1 cellular context compared by ENCODE assay signal in the genomic region with DNA sequence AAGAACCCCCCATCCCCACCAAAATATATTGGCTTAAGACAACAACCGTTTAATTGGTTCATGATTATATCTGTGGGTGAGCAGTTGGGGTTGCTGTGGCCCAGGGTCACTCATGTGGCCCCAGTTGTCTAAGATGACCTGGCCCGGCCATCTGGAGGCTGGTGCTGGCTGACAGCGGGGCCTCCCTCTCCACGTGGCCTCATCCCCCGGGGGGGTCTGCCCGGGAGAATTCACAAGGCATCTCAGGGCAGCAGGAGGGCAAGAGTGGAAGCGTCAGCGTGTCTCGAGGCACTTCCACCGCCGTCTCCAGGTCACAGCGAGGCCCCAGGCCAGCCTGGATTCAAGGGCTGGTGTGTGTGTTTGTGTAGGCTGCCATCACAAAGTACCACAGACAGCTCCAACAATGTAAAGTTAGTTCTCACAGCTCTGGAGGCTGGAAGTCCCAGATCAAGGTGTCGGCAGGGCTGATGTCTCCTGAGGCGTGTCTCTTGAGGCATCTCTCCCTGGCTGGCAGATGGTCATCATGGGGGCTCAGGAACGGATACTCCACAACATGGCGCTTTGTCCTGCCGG.
TF ChIP-seq lines count a peak whose summit lies in the region.

No MANE protein-coding gene starts in this region.

TF ChIP-seq in GM23338, 12 proteins besides CTCF, POLR2A, EP300 and RAD21 (continued from another document):
- TF ChIP-seq, protein P1, sequence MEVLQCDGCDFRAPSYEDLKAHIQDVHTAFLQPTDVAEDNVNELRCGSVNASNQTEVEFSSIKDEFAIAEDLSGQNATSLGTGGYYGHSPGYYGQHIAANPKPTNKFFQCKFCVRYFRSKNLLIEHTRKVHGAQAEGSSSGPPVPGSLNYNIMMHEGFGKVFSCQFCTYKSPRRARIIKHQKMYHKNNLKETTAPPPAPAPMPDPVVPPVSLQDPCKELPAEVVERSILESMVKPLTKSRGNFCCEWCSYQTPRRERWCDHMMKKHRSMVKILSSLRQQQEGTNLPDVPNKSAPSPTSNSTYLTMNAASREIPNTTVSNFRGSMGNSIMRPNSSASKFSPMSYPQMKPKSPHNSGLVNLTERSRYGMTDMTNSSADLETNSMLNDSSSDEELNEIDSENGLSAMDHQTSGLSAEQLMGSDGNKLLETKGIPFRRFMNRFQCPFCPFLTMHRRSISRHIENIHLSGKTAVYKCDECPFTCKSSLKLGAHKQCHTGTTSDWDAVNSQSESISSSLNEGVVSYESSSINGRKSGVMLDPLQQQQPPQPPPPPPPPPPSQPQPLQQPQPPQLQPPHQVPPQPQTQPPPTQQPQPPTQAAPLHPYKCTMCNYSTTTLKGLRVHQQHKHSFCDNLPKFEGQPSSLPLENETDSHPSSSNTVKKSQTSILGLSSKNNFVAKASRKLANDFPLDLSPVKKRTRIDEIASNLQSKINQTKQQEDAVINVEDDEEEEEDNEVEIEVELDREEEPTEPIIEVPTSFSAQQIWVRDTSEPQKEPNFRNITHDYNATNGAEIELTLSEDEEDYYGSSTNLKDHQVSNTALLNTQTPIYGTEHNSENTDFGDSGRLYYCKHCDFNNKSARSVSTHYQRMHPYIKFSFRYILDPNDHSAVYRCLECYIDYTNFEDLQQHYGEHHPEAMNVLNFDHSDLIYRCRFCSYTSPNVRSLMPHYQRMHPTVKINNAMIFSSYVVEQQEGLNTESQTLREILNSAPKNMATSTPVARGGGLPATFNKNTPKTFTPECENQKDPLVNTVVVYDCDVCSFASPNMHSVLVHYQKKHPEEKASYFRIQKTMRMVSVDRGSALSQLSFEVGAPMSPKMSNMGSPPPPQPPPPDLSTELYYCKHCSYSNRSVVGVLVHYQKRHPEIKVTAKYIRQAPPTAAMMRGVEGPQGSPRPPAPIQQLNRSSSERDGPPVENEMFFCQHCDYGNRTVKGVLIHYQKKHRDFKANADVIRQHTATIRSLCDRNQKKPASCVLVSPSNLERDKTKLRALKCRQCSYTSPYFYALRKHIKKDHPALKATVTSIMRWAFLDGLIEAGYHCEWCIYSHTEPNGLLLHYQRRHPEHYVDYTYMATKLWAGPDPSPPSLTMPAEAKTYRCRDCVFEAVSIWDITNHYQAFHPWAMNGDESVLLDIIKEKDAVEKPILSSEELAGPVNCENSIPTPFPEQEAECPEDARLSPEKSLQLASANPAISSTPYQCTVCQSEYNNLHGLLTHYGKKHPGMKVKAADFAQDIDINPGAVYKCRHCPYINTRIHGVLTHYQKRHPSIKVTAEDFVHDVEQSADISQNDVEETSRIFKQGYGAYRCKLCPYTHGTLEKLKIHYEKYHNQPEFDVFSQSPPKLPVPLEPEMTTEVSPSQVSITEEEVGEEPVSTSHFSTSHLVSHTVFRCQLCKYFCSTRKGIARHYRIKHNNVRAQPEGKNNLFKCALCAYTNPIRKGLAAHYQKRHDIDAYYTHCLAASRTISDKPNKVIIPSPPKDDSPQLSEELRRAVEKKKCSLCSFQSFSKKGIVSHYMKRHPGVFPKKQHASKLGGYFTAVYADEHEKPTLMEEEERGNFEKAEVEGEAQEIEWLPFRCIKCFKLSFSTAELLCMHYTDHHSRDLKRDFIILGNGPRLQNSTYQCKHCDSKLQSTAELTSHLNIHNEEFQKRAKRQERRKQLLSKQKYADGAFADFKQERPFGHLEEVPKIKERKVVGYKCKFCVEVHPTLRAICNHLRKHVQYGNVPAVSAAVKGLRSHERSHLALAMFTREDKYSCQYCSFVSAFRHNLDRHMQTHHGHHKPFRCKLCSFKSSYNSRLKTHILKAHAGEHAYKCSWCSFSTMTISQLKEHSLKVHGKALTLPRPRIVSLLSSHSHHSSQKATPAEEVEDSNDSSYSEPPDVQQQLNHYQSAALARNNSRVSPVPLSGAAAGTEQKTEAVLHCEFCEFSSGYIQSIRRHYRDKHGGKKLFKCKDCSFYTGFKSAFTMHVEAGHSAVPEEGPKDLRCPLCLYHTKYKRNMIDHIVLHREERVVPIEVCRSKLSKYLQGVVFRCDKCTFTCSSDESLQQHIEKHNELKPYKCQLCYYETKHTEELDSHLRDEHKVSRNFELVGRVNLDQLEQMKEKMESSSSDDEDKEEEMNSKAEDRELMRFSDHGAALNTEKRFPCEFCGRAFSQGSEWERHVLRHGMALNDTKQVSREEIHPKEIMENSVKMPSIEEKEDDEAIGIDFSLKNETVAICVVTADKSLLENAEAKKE (CRISPR knock-in tag; IDR thresholded peaks at IDR 0.05), result no peak
